In genomic region chr2:127733113-127733815, GRCh38 we compare ENCODE assay signal across 26 cellular contexts. TPM values are rescaled to one million over a fixed set of nuclear protein-coding genes. Genes with fewer than 3 reads are reported as not detected.
DNase-seq lines count a peak whose midpoint lies in the region; ATAC-seq and TF ChIP-seq lines count a peak whose summit lies in the region.
"Had no signal": no experiment of that assay in that cellular context is flagged by ENCODE, and none has a peak within 500 bp of the region (broad histone marks: within the 10 kb centered on the region; RNA-seq: fewer than 3 reads in every experiment).

No MANE protein-coding gene starts in this region.

- H3K9me3 Mint-ChIP-seq in chondrocyte (ENCODE audit: low read depth), result no peaks in the 10 kb centered on the region
- H3K9me3 Mint-ChIP-seq in stimulated activated naive CD8-positive, alpha-beta T cell treated with anti-CD3 and anti-CD28 coated beads, Interleukin-15, amount 100 ng/mL, for 72 hours, result no peaks in the 10 kb centered on the region
- H3K9me3 Mint-ChIP-seq: activated T-cell treated with anti-CD3 and anti-CD28 coated beads, Interleukin-2, amount 50 U/mL, for 24 hours had no signal

- H3K27me3 Mint-ChIP-seq in chondrocyte (ENCODE audit: low read depth), result no peaks in the 10 kb centered on the region
- no peaks in the 10 kb centered on the region for H3K27me3 Mint-ChIP-seq in stimulated activated naive CD8-positive, alpha-beta T cell treated with anti-CD3 and anti-CD28 coated beads, Interleukin-15, amount 100 ng/mL, for 72 hours
- H3K27me3 Mint-ChIP-seq: activated T-cell treated with anti-CD3 and anti-CD28 coated beads, Interleukin-2, amount 50 U/mL, for 24 hours had no signal

- H3K36me3 Mint-ChIP-seq in chondrocyte (ENCODE audit: low read depth), result no peaks in the 10 kb centered on the region

- H3K9me3 ChIP-seq in heart right ventricle, result no peaks in the 10 kb centered on the region
- H3K9me3 ChIP-seq in psoas muscle, result no peaks in the 10 kb centered on the region
- H3K9me3 ChIP-seq: BLaER1, esophagus squamous epithelium, Peyer's patch, right lobe of liver had no signal

- WGBS in heart right ventricle, 2 donors, result 37 to 46% methylated on average over 6 of the region's 6 CpGs
- WGBS in psoas muscle, 3 donors, result 35 to 49% (median 43%) methylated on average over 6 of the region's 6 CpGs

- H3K36me3 ChIP-seq in ACC112 (ENCODE audit: insufficient read depth, low read length) (no peaks in the 10 kb centered on the region), heart right ventricle (peaks cover 0 to 24% (median 0%) of the 10 kb centered on the region in 9 donors), psoas muscle (ENCODE audit: insufficient read depth in 1 of 2, low read depth in 1 of 2) (peaks cover 0 to 2% of the 10 kb centered on the region in 2 donors)
- H3K36me3 ChIP-seq: Peyer's patch, right lobe of liver had no signal

- DNase-seq in chondrocyte (ENCODE audit: low spot score) (no peak), heart right ventricle (no peak), psoas muscle (no peak), NCI-H774 (lab: John Stamatoyannopoulos, UW) (no peak), medulla oblongata (ENCODE audit: extremely low spot score) (no peak), RPMI8226 (no peak)
- DNase-seq in stimulated activated naive CD8-positive, alpha-beta T cell treated with anti-CD3 and anti-CD28 coated beads, Interleukin-15, amount 100 ng/mL, for 72 hours, result no peak
- DNase-seq: activated CD8-positive, alpha-beta T cell treated with anti-CD3 and anti-CD28 coated beads, Interleukin-2, amount 10 ng/mL, durations not matched to agents 7 days and 5 days; activated naive CD4-positive, alpha-beta T cell treated with Interleukin-2 at 50 U/mL for 16 hours; activated T-cell treated with anti-CD3 and anti-CD28 coated beads, Interleukin-2, amount 50 U/mL, for 24 hours; aorta; cerebellar nuclear complex; effector CD4-positive, alpha-beta T cell; esophagus squamous epithelium; NCI-H2029 treated with DMSO at 0.1 percent for 48 hours; NCI-H446; occipital lobe; Peyer's patch; right lobe of liver; stimulated activated naive CD4-positive, alpha-beta T cell; T1000 had no signal

- peak overlapping the region; percentile 91 for H3K27ac Mint-ChIP-seq in chondrocyte (ENCODE audit: unreplicated experiment)
- no peak overlapping the region for H3K27ac Mint-ChIP-seq in stimulated activated naive CD8-positive, alpha-beta T cell treated with anti-CD3 and anti-CD28 coated beads, Interleukin-15, amount 100 ng/mL, for 72 hours
- H3K27ac Mint-ChIP-seq: activated CD8-positive, alpha-beta T cell treated with anti-CD3 and anti-CD28 coated beads, Interleukin-2, amount 10 ng/mL, durations not matched to agents 7 days and 5 days; activated T-cell treated with anti-CD3 and anti-CD28 coated beads, Interleukin-2, amount 50 U/mL, for 24 hours had no signal

- 0 out of 2 replicates have a peak overlapping the region, but pooled peaks have one; percentile 6 for H3K4me3 ChIP-seq in ACC112 (ENCODE audit: low read depth, low read length)
- peak overlapping the region in 8 of 10 donors; percentile 8 to 45 (median 29) for H3K4me3 ChIP-seq in heart right ventricle
- peak overlapping the region; percentile 58 for H3K4me3 ChIP-seq in psoas muscle
- H3K4me3 ChIP-seq: BLaER1, hepatocyte, lung, right lobe of liver had no signal

- intact Hi-C loops in heart right ventricle (cut with DNase I) (no loop called here), psoas muscle (cut with DNase I) (no loop called here)

- peaks cover 7% of the 10 kb centered on the region for H3K4me1 ChIP-seq in ACC112 (ENCODE audit: control insufficient read depth, insufficient read depth, low read length, unreplicated experiment)
- H3K4me1 ChIP-seq in heart right ventricle, result peaks cover 0 to 32% (median 17%) of the 10 kb centered on the region in 9 donors
- peaks cover 19% of the 10 kb centered on the region for H3K4me1 ChIP-seq in psoas muscle
- H3K4me1 ChIP-seq: BLaER1, Peyer's patch had no signal

- H3K4me3 Mint-ChIP-seq in chondrocyte (ENCODE audit: unreplicated experiment), result peak overlapping the region; percentile 46
- H3K4me3 Mint-ChIP-seq in stimulated activated naive CD8-positive, alpha-beta T cell treated with anti-CD3 and anti-CD28 coated beads, Interleukin-15, amount 100 ng/mL, for 72 hours, result no peak overlapping the region
- H3K4me3 Mint-ChIP-seq: activated CD8-positive, alpha-beta T cell treated with anti-CD3 and anti-CD28 coated beads, Interleukin-2, amount 10 ng/mL, durations not matched to agents 7 days and 5 days; activated T-cell treated with anti-CD3 and anti-CD28 coated beads, Interleukin-2, amount 50 U/mL, for 24 hours had no signal

- H3K27ac ChIP-seq in ACC112 (ENCODE audit: low read depth, low read length) (no peak overlapping the region), heart right ventricle (peak overlapping the region; percentile 24 to 85 (median 72)), psoas muscle (peak overlapping the region; percentile 72)
- H3K27ac ChIP-seq: BLaER1 had no signal

- H3K79me2 ChIP-seq in ACC112 (ENCODE audit: control insufficient read depth, insufficient read depth, low read length, unreplicated experiment), result no peaks in the 10 kb centered on the region

- no peak overlapping the region for H2AFZ ChIP-seq in ACC112 (ENCODE audit: low read length, unreplicated experiment)
- H2AFZ ChIP-seq: hepatocyte had no signal

- H3K4me1 Mint-ChIP-seq in chondrocyte (ENCODE audit: low read depth), result peaks cover 34% of the 10 kb centered on the region
- H3K4me1 Mint-ChIP-seq in stimulated activated naive CD8-positive, alpha-beta T cell treated with anti-CD3 and anti-CD28 coated beads, Interleukin-15, amount 100 ng/mL, for 72 hours, result peaks cover 2% of the 10 kb centered on the region

- H3K27me3 ChIP-seq in ACC112 (ENCODE audit: insufficient read depth, low read length) (no peaks in the 10 kb centered on the region), heart right ventricle (no peaks in the 10 kb centered on the region), psoas muscle (ENCODE audit: insufficient read depth in 3 of 3, low read length in 2 of 3) (no peaks in the 10 kb centered on the region)
- H3K27me3 ChIP-seq: BLaER1, esophagus squamous epithelium, hepatocyte, Peyer's patch, right lobe of liver had no signal

- TF ChIP-seq CTCF in chondrocyte (IDR thresholded peaks at IDR 0.05) (no peak), heart right ventricle (IDR thresholded peaks at IDR 0.05) (no peak), psoas muscle (IDR thresholded peaks at IDR 0.05) (no peak)

- peak in 7 of 8 donors; percentile 19 to 67 (median 56) for ATAC-seq in heart right ventricle
- peak in 2 of 4 donors; percentile 9 to 25 for ATAC-seq in psoas muscle
- no peak for ATAC-seq in stimulated activated naive CD8-positive, alpha-beta T cell treated with anti-CD3 and anti-CD28 coated beads, Interleukin-15, amount 100 ng/mL, for 72 hours
- ATAC-seq: activated CD8-positive, alpha-beta T cell treated with anti-CD3 and anti-CD28 coated beads, Interleukin-2, amount 10 ng/mL, durations not matched to agents 7 days and 5 days; HCT116 had no signal

RNA-seq across cellular contexts. Expression of gene SFT2D3, which starts 32.0 kb away (rescaled TPM):
- total RNA-seq in chondrocyte, result 5.1 to 7.2 TPM (median 7.1 TPM) in 3 replicates
- total RNA-seq in heart right ventricle, result 1 to 10 TPM; 2.2 to 4.0 (median 3.4) TPM
- 1 to 10 TPM; 2.8 to 5.6 TPM for polyA plus RNA-seq in heart right ventricle
- 1 to 10 TPM; 1.6 to 3.7 (median 2.1) TPM for total RNA-seq in psoas muscle
- 1 to 10 TPM; 1.5 to 4.1 (median 2.5) TPM for polyA plus RNA-seq in psoas muscle

RNA-seq across cellular contexts. Expression of gene LIMS2, which starts 57.9 kb away (rescaled TPM):
- total RNA-seq in chondrocyte (75.3 to 173 TPM (median 171 TPM) in 3 replicates), heart right ventricle (100 to 1,000 TPM; 150 to 285 (median 160) TPM), psoas muscle (10 to 100 TPM in 3 of 4 donors, 1 to 10 TPM in 1; 9.3 to 31.8 (median 20.5) TPM)
- polyA plus RNA-seq in heart right ventricle (100 to 1,000 TPM; 148 to 687 TPM), psoas muscle (10 to 100 TPM; 12.1 to 16.4 (median 12.9) TPM)

Comparison
In these comparisons a context has a peak if more than half of its experiments do, and no peak if none do; other contexts are left out.
1. H3K4me3 ChIP-seq: peak in every context shown above with its lines; median percentile 58 in psoas muscle; 29 in heart right ventricle; 6 in ACC112.